ENCODE assay signal across 1 cellular context in genomic region chr5:139651502-139651862, GRCh38.
TF ChIP-seq lines count a peak whose summit lies in the region.

No MANE protein-coding gene starts in this region.

TF ChIP-seq in A549, 52 proteins besides CTCF, POLR2A, EP300 and RAD21 (continued from another document):
- TF ChIP-seq BCL3 (IDR thresholded peaks at IDR 0.05) (no peak), FOSB (CRISPR knock-in tag; IDR thresholded peaks at IDR 0.05) (no peak), CHD2 (IDR thresholded peaks at IDR 0.05; ENCODE audit: low read length, partially characterized antibody) (no peak), HOXA7 (CRISPR knock-in tag; IDR thresholded peaks at IDR 0.05) (no peak), HDAC2 (IDR thresholded peaks at IDR 0.05) (no peak), GATA3 (IDR thresholded peaks at IDR 0.05; ENCODE audit: borderline replicate concordance) (no peak), JUN (IDR thresholded peaks at IDR 0.05) (no peak), RFX5 (IDR thresholded peaks at IDR 0.05) (no peak), ZC3H11A (IDR thresholded peaks at IDR 0.05) (no peak)
TF ChIP-seq in A549: peak in this region for 0.
